In the genomic region with DNA sequence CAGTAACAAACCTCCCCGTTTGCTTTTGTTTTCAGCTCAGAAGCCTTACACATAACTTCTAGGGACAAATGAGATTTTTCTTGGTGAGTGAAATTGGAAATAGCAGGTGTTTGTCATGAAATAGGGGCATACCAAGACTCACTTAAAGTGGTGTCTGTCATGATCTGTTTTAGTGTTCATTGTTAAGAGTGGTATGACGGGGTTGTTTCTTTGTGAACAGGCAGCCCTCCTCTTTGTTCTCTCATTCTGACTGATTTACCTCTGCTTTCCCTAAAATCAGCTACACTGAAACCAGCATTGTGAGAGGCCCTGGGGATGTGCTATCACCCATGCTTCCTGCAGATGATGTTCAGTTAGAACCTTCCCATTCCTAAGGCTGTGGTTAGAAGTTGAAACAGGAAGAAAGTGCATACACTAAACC, we compare ENCODE assay signal across 9 cellular contexts. TPM values are rescaled to one million over a fixed set of nuclear protein-coding genes. Genes with fewer than 3 reads are reported as not detected.
DNase-seq lines count a peak whose midpoint lies in the region; ATAC-seq, FAIRE-seq and TF ChIP-seq lines count a peak whose summit lies in the region.
"Had no signal": no experiment of that assay in that cellular context is flagged by ENCODE, and none has a peak within 500 bp of the region (broad histone marks: within the 10 kb centered on the region; RNA-seq: fewer than 3 reads in every experiment).

No MANE protein-coding gene starts in this region.

- peak overlapping the region; percentile 81 for H3K4me3 Mint-ChIP-seq in activated T-helper 17 cell treated with anti-CD3 and anti-CD28 coated beads, Interleukin-2, amount 50 U/mL, for 72 hours

- peak; percentile 65 for DNase-seq in GM10248 (ENCODE audit: extremely low spot score)
- no peak for DNase-seq in T1000 (lab: John Stamatoyannopoulos, UW)
- DNase-seq in hepatic stellate cell (ENCODE audit: low spot score): no peak
- no peak for DNase-seq in D721Med (ENCODE audit: insufficient read length, low spot score)
- DNase-seq in HK-2 (ENCODE audit: unreplicated experiment): no peak

- peak overlapping the region; percentile 77 for H3K27ac Mint-ChIP-seq in activated T-helper 17 cell treated with anti-CD3 and anti-CD28 coated beads, Interleukin-2, amount 50 U/mL, for 72 hours

- no peak for FAIRE-seq in D721Med (lab: Jason Lieb, UNC)

- H3K27me3 Mint-ChIP-seq in activated T-helper 17 cell treated with anti-CD3 and anti-CD28 coated beads, Interleukin-2, amount 50 U/mL, for 72 hours: no peaks in the 10 kb centered on the region

- H3K9me3 Mint-ChIP-seq in activated T-helper 17 cell treated with anti-CD3 and anti-CD28 coated beads, Interleukin-2, amount 50 U/mL, for 72 hours: no peaks in the 10 kb centered on the region

- POLR2A ChIA-PET in GM10248 (lab: Yijun Ruan, JAX): no interaction called here

- CTCF ChIA-PET in GM10248 (lab: Yijun Ruan, JAX): interaction anchor here (1.5 to 3.3 kb wide), 6 partner anchors 9 to 141 kb away, joined by 3 to 13 read pairs (median 10); no protein-coding TSS in a partner anchor

- ATAC-seq in GM19467 (IDR thresholded peaks at IDR 0.05; ENCODE audit: unreplicated experiment): peak; percentile 38
- peak; percentile 54 for ATAC-seq in HG03432 (IDR thresholded peaks at IDR 0.05; ENCODE audit: unreplicated experiment)
- ATAC-seq in activated T-helper 17 cell treated with anti-CD3 and anti-CD28 coated beads, Interleukin-2, amount 50 U/mL, for 72 hours (replicated peaks): peak; percentile 65
- ATAC-seq: HCT116 had no signal

- TF ChIP-seq CTCF in GM10248 (IDR thresholded peaks at IDR 0.05; ENCODE audit: control extremely low read depth, extremely low read depth, low read depth, missing control alignments) (no peak), D721Med (IDR thresholded peaks at IDR 0.05; ENCODE audit: insufficient read depth, missing control alignments) (no peak)

- H3K36me3 Mint-ChIP-seq in activated T-helper 17 cell treated with anti-CD3 and anti-CD28 coated beads, Interleukin-2, amount 50 U/mL, for 72 hours (ENCODE audit: low read depth): no peaks in the 10 kb centered on the region

- peaks cover 29% of the 10 kb centered on the region for H3K4me1 Mint-ChIP-seq in activated T-helper 17 cell treated with anti-CD3 and anti-CD28 coated beads, Interleukin-2, amount 50 U/mL, for 72 hours

RNA-seq across cellular contexts. Expression of a gene that starts 2.5 kb away (rescaled TPM):
- total RNA-seq in activated T-helper 17 cell treated with anti-CD3 and anti-CD28 coated beads, Interleukin-2, amount 50 U/mL, for 72 hours: 1 to 10 TPM; 4.0 to 4.2 TPM
